Comparison of ENCODE assay signal across 19 cellular contexts in the genomic region with DNA sequence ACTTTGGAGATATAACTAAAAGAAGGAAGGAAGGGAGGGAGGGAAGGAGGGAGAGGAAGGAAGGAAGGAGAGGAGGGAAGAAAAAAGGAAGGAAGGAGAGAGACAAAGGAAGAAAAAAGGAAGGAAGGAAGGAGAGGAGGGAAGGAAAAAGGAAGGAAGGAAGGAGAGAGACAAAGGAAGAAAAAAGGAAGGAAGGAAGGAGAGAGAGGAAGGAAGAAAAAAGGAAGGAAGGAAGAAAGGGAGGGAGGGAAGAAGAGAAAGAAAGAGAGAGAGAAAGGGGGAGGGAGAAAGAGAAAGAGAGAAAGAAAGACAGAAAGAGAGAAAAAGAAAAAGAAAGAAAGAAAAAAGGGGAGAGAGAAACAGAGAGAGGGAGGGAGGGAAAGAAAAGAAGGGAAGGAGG.
DNase-seq lines count a peak whose midpoint lies in the region; ATAC-seq and TF ChIP-seq lines count a peak whose summit lies in the region.
"Had no signal": no experiment of that assay in that cellular context is flagged by ENCODE, and none has a peak within 500 bp of the region (broad histone marks: within the 10 kb centered on the region; RNA-seq: fewer than 3 reads in every experiment).

No MANE protein-coding gene starts in this region.

- H3K36me3 Mint-ChIP-seq in WTC11 = no peaks in the 10 kb centered on the region
- peaks cover 17% of the 10 kb centered on the region for H3K36me3 Mint-ChIP-seq in brain
- H3K36me3 Mint-ChIP-seq: CD14-positive monocyte; CD4-positive, alpha-beta memory T cell; CD4-positive, CD25-positive, alpha-beta regulatory T cell had no signal

- H3K4me3 ChIP-seq in HEK293 (ENCODE audit: low read depth, low read length) = no peak overlapping the region
- no peak overlapping the region for H3K4me3 ChIP-seq in neural cell (ENCODE audit: low read length)
- no peak overlapping the region for H3K4me3 ChIP-seq in testis
- H3K4me3 ChIP-seq: BLaER1 had no signal

- H3K9me3 ChIP-seq in HEK293 (ENCODE audit: control insufficient read depth, insufficient read depth, low read depth, low read length) (no peaks in the 10 kb centered on the region), neural cell (ENCODE audit: low read length) (no peaks in the 10 kb centered on the region), testis (no peaks in the 10 kb centered on the region)
- H3K9me3 ChIP-seq: BE2C, Caco-2 had no signal

- no peak overlapping the region for H3K27ac ChIP-seq in HEK293 (ENCODE audit: extremely low read depth, low read depth, low read length)
- peak overlapping the region; percentile 50 for H3K27ac ChIP-seq in neural cell (ENCODE audit: low read length)
- H3K27ac ChIP-seq in testis = no peak overlapping the region
- H3K27ac ChIP-seq: BLaER1 had no signal

- intact Hi-C loops in cardiac septum (cut with DNase I) = no loop called here
- intact Hi-C loops in testis (cut with DNase I; ENCODE audit: low total_unique reads) = no loop called here

- H3K4me1 ChIP-seq in HEK293 (ENCODE audit: control insufficient read depth, insufficient read depth, low read length) (no peaks in the 10 kb centered on the region), testis (no peaks in the 10 kb centered on the region)
- H3K4me1 ChIP-seq: Caco-2 had no signal

- H3K9me3 Mint-ChIP-seq in WTC11 (peaks cover 6% of the 10 kb centered on the region; the same call in 1 of the 2 replicates), brain (peaks cover 0 to 10% (median 0%) of the 10 kb centered on the region in 5 experiments)

- no peak overlapping the region for H2AFZ ChIP-seq in neural cell (ENCODE audit: low read depth, low read length)

- H3K4me2 ChIP-seq in neural cell (ENCODE audit: low read length) = no peak overlapping the region

- no peaks in the 10 kb centered on the region for H4K20me1 ChIP-seq in neural cell (ENCODE audit: insufficient read depth)
- H4K20me1 ChIP-seq: BLaER1 had no signal

- H3K4me3 Mint-ChIP-seq in WTC11 (no peak overlapping the region), brain (no peak overlapping the region)
- H3K4me3 Mint-ChIP-seq: CD14-positive monocyte; CD4-positive, alpha-beta memory T cell; CD4-positive, CD25-positive, alpha-beta regulatory T cell had no signal

- H3K79me2 ChIP-seq in neural cell (replicated peaks; ENCODE audit: insufficient read depth, low read length) = no peaks in the 10 kb centered on the region

- DNase-seq in WTC11 (ENCODE audit: low spot score) = no peak
- no peak for DNase-seq in cardiac septum (ENCODE audit: low spot score)
- DNase-seq in testis = no peak
- DNase-seq: 8988T; ACHN; BE2C; C1 segment of cervical spinal cord; Caco-2; Calu3; CD4-positive, alpha-beta memory T cell; CD4-positive, CD25-positive, alpha-beta regulatory T cell; GF-D8 had no signal

- POLR2A ChIA-PET in HEK293 (lab: Yijun Ruan, JAX) (no interaction called here), WTC11 (lab: Charles Lee) (no interaction called here)

- no peak for TF ChIP-seq EP300 in neural cell (conservative IDR thresholded peaks at IDR 0.05; ENCODE audit: poor library complexity, severe bottlenecking)

- no peak for TF ChIP-seq POLR2A in testis (IDR thresholded peaks at IDR 0.05)

- TF ChIP-seq RAD21 in neural cell (conservative IDR thresholded peaks at IDR 0.05) = no peak

- TF ChIP-seq CTCF in HEK293 (tag by site-specific recombination; IDR thresholded peaks at IDR 0.05) = no peak
- no peak for TF ChIP-seq CTCF in WTC11 (IDR thresholded peaks at IDR 0.05)
- no peak for TF ChIP-seq CTCF in brain (conservative IDR thresholded peaks at IDR 0.05)
- TF ChIP-seq CTCF in neural cell (IDR thresholded peaks at IDR 0.05; ENCODE audit: poor library complexity, severe bottlenecking) = no peak
- no peak for TF ChIP-seq CTCF in testis (IDR thresholded peaks at IDR 0.05)

- H3K36me3 ChIP-seq in HEK293 (ENCODE audit: control insufficient read depth in 2 of 2, insufficient read depth in 1 of 2, low read length in 2 of 2) (no peaks in the 10 kb centered on the region), neural cell (ENCODE audit: insufficient read depth, low read length) (no peaks in the 10 kb centered on the region), testis (ENCODE audit: low read depth, missing control alignments) (no peaks in the 10 kb centered on the region)
- H3K36me3 ChIP-seq: BLaER1 had no signal

- no peak overlapping the region for H3K9ac ChIP-seq in neural cell (ENCODE audit: low read length)
- H3K9ac ChIP-seq: BLaER1 had no signal

- no peaks in the 10 kb centered on the region for H3K27me3 Mint-ChIP-seq in WTC11 (ENCODE audit: low read depth)
- peaks cover 3% of the 10 kb centered on the region for H3K27me3 Mint-ChIP-seq in brain
- H3K27me3 Mint-ChIP-seq: CD4-positive, alpha-beta memory T cell; CD4-positive, CD25-positive, alpha-beta regulatory T cell had no signal

- no peaks in the 10 kb centered on the region for H3K9me2 ChIP-seq in neural cell (ENCODE audit: insufficient read depth, low read length)

- H3K4me1 Mint-ChIP-seq in WTC11 = no peaks in the 10 kb centered on the region
- H3K4me1 Mint-ChIP-seq in brain = peaks cover 75% of the 10 kb centered on the region
- H3K4me1 Mint-ChIP-seq: CD14-positive monocyte; CD4-positive, alpha-beta memory T cell; CD4-positive, CD25-positive, alpha-beta regulatory T cell had no signal

- CTCF ChIA-PET in HEK293 (lab: Yijun Ruan, JAX) (no interaction called here), WTC11 (lab: Charles Lee) (no interaction called here)

- ATAC-seq in WTC11 = no peak
- no peak for ATAC-seq in esophagus mucosa
- ATAC-seq in GM21529 (IDR thresholded peaks at IDR 0.05; ENCODE audit: unreplicated experiment) = no peak

- H3F3A ChIP-seq in neural cell (ENCODE audit: insufficient read depth, low read length, poor library complexity, severe bottlenecking) = peaks cover 7% of the 10 kb centered on the region

- no peak overlapping the region for H3K27ac Mint-ChIP-seq in WTC11
- peak overlapping the region in 4 of 5 experiments; percentile 55 to 95 (median 78) for H3K27ac Mint-ChIP-seq in brain
- H3K27ac Mint-ChIP-seq: CD4-positive, alpha-beta memory T cell; CD4-positive, CD25-positive, alpha-beta regulatory T cell had no signal

- H3K27me3 ChIP-seq in neural cell (ENCODE audit: insufficient read depth, low read depth, low read length) = no peaks in the 10 kb centered on the region
- no peaks in the 10 kb centered on the region for H3K27me3 ChIP-seq in testis
- H3K27me3 ChIP-seq: BE2C, BLaER1 had no signal

TF ChIP-seq in HEK293, 187 proteins besides CTCF, POLR2A, EP300 and RAD21:
- no peak for TF ChIP-seq ZNF529 (tag by site-specific recombination; IDR thresholded peaks at IDR 0.05; ENCODE audit: insufficient replicate concordance)
- peak; percentile 49; the same call in 1 of the 2 replicates for TF ChIP-seq ZNF366 (tag by site-specific recombination; conservative IDR thresholded peaks at IDR 0.05)

TF ChIP-seq in WTC11, 78 proteins besides CTCF, POLR2A, EP300 and RAD21:
- TF ChIP-seq, protein P1, sequence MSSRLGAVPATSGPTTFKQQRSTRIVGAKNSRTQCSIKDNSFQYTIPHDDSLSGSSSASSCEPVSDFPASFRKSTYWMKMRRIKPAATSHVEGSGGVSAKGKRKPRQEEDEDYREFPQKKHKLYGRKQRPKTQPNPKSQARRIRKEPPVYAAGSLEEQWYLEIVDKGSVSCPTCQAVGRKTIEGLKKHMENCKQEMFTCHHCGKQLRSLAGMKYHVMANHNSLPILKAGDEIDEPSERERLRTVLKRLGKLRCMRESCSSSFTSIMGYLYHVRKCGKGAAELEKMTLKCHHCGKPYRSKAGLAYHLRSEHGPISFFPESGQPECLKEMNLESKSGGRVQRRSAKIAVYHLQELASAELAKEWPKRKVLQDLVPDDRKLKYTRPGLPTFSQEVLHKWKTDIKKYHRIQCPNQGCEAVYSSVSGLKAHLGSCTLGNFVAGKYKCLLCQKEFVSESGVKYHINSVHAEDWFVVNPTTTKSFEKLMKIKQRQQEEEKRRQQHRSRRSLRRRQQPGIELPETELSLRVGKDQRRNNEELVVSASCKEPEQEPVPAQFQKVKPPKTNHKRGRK (CRISPR knock-in tag; IDR thresholded peaks at IDR 0.05; ENCODE audit: borderline replicate concordance) = 0 out of 2 replicates have a peak, but pooled peaks have one; percentile 67
- TF ChIP-seq CREB1 (CRISPR knock-in tag; IDR thresholded peaks at IDR 0.05) = no peak

TF ChIP-seq in neural cell, 6 proteins besides CTCF, POLR2A, EP300 and RAD21:
- TF ChIP-seq TAF1 (IDR thresholded peaks at IDR 0.05; ENCODE audit: low read depth) = no peak
- TF ChIP-seq MXI1 (conservative IDR thresholded peaks at IDR 0.05; ENCODE audit: poor library complexity, severe bottlenecking) = no peak
- TF ChIP-seq SMC3 (conservative IDR thresholded peaks at IDR 0.05; ENCODE audit: poor library complexity) = no peak
- TF ChIP-seq, protein P2, sequence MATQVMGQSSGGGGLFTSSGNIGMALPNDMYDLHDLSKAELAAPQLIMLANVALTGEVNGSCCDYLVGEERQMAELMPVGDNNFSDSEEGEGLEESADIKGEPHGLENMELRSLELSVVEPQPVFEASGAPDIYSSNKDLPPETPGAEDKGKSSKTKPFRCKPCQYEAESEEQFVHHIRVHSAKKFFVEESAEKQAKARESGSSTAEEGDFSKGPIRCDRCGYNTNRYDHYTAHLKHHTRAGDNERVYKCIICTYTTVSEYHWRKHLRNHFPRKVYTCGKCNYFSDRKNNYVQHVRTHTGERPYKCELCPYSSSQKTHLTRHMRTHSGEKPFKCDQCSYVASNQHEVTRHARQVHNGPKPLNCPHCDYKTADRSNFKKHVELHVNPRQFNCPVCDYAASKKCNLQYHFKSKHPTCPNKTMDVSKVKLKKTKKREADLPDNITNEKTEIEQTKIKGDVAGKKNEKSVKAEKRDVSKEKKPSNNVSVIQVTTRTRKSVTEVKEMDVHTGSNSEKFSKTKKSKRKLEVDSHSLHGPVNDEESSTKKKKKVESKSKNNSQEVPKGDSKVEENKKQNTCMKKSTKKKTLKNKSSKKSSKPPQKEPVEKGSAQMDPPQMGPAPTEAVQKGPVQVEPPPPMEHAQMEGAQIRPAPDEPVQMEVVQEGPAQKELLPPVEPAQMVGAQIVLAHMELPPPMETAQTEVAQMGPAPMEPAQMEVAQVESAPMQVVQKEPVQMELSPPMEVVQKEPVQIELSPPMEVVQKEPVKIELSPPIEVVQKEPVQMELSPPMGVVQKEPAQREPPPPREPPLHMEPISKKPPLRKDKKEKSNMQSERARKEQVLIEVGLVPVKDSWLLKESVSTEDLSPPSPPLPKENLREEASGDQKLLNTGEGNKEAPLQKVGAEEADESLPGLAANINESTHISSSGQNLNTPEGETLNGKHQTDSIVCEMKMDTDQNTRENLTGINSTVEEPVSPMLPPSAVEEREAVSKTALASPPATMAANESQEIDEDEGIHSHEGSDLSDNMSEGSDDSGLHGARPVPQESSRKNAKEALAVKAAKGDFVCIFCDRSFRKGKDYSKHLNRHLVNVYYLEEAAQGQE (IDR thresholded peaks at IDR 0.05; ENCODE audit: borderline replicate concordance) = no peak
- TF ChIP-seq EZH2 (IDR thresholded peaks at IDR 0.05; ENCODE audit: borderline replicate concordance, insufficient read depth, low read length, poor library complexity, severe bottlenecking) = no peak
- TF ChIP-seq POLR2AphosphoS5 (IDR thresholded peaks at IDR 0.05) = no peak
